ENCODE assay signal across 12 cellular contexts in genomic region chr12:65952737-65953209, GRCh38.
DNase-seq lines count a peak whose midpoint lies in the region; ATAC-seq, FAIRE-seq and TF ChIP-seq lines count a peak whose summit lies in the region.
"Had no signal": no experiment of that assay in that cellular context is flagged by ENCODE, and none has a peak within 500 bp of the region (broad histone marks: within the 10 kb centered on the region; RNA-seq: fewer than 3 reads in every experiment).

No MANE protein-coding gene starts in this region.

- TF ChIP-seq CTCF in keratinocyte (optimal IDR thresholded peaks at IDR 0.05 in 1 of 3, IDR thresholded peaks at IDR 0.05 in 1 of 3, conservative IDR thresholded peaks at IDR 0.05 in 1 of 3; ENCODE audit: extremely low read depth in 1 of 3, insufficient read depth in 2 of 3, low read length in 3 of 3) = no peak

- peaks cover 22% of the 10 kb centered on the region for H3K36me3 ChIP-seq in ACC112 (ENCODE audit: insufficient read depth, low read length)
- peaks cover 0 to 6% of the 10 kb centered on the region in 2 experiments for H3K36me3 ChIP-seq in keratinocyte (ENCODE audit: control insufficient read depth in 2 of 2, extremely low read depth in 1 of 2, insufficient read depth in 2 of 2, low read length in 2 of 2)
- H3K36me3 ChIP-seq: gastroesophageal sphincter had no signal

- no peak overlapping the region for H2AFZ ChIP-seq in ACC112 (ENCODE audit: low read length, unreplicated experiment)
- no peak overlapping the region for H2AFZ ChIP-seq in keratinocyte (ENCODE audit: control insufficient read depth, low read length)

- dilution Hi-C loops in keratinocyte (cut with MboI; ENCODE audit: extremely low pct_ligation_motif_present, low sequenced_read_pairs) = no loop called here

- H3K79me2 ChIP-seq in ACC112 (ENCODE audit: control insufficient read depth, insufficient read depth, low read length, unreplicated experiment) = peaks cover 68% of the 10 kb centered on the region
- peaks cover 15% of the 10 kb centered on the region for H3K79me2 ChIP-seq in keratinocyte (ENCODE audit: control insufficient read depth, insufficient read depth, low read length)

- H3K4me2 ChIP-seq in keratinocyte (ENCODE audit: control insufficient read depth, extremely low read depth, insufficient read depth, low read depth, low read length) = peak overlapping the region; percentile 6

- no peak for ATAC-seq in SK-N-SH treated with all-trans-retinoic acid at 6 μM for 48 hours
- ATAC-seq in GM18861 (IDR thresholded peaks at IDR 0.05; ENCODE audit: unreplicated experiment) = no peak
- ATAC-seq in HG02973 (IDR thresholded peaks at IDR 0.05; ENCODE audit: unreplicated experiment) = no peak
- ATAC-seq: gastroesophageal sphincter had no signal

- H4K20me1 ChIP-seq in keratinocyte (ENCODE audit: control insufficient read depth, extremely low read depth, insufficient read depth, low read length) = no peaks in the 10 kb centered on the region

- FAIRE-seq in keratinocyte (lab: Jason Lieb, UNC) = peak; percentile 72
- FAIRE-seq: islet of Langerhans had no signal

- H3K4me3 ChIP-seq in ACC112 (ENCODE audit: low read depth, low read length) (peak overlapping the region; percentile 19; the same call in 1 of the 2 replicates), keratinocyte (ENCODE audit: control insufficient read depth in 2 of 3, extremely low read depth in 1 of 3, insufficient read depth in 2 of 3, low read depth in 1 of 3, low read length in 3 of 3) (no peak overlapping the region)
- H3K4me3 ChIP-seq: gastroesophageal sphincter had no signal

- no peaks in the 10 kb centered on the region for H3K9me1 ChIP-seq in keratinocyte (ENCODE audit: control insufficient read depth, extremely low read depth, insufficient read depth, low read length)

- H3K27me3 ChIP-seq in ACC112 (ENCODE audit: insufficient read depth, low read length) = no peaks in the 10 kb centered on the region
- H3K27me3 ChIP-seq in keratinocyte (ENCODE audit: control insufficient read depth, extremely low read depth, insufficient read depth, low read length) = no peaks in the 10 kb centered on the region

- H3K27ac ChIP-seq in ACC112 (ENCODE audit: low read depth, low read length) = peak overlapping the region; percentile 99
- H3K27ac ChIP-seq in keratinocyte (ENCODE audit: control insufficient read depth, insufficient read depth, low read length) = peak overlapping the region; percentile 61
- H3K27ac ChIP-seq: C4-2B, gastroesophageal sphincter had no signal

- H3K4me1 ChIP-seq in ACC112 (ENCODE audit: control insufficient read depth, insufficient read depth, low read length, unreplicated experiment) = peaks cover 82% of the 10 kb centered on the region
- peaks cover 84% of the 10 kb centered on the region for H3K4me1 ChIP-seq in keratinocyte (ENCODE audit: control insufficient read depth, extremely low read depth, insufficient read depth, low read length)

- peak; percentile 73 for DNase-seq in EL
- DNase-seq in keratinocyte (ENCODE audit: low read depth, low spot score) = no peak
- no peak for DNase-seq in effector CD8-positive, alpha-beta T cell (lab: John Stamatoyannopoulos, UW)
- DNase-seq in 8988T = no peak
- DNase-seq: activated CD8-positive, alpha-beta memory T cell treated with anti-CD3 and anti-CD28 coated beads, Interleukin-2, amount 50 U/mL, for 48 hours had no signal

- no peaks in the 10 kb centered on the region for H3K9me3 ChIP-seq in keratinocyte (ENCODE audit: control insufficient read depth, low read depth, low read length)
- H3K9me3 ChIP-seq: gastroesophageal sphincter had no signal

- H3K9ac ChIP-seq in keratinocyte (ENCODE audit: control insufficient read depth, extremely low read depth, insufficient read depth, low read length) = no peak overlapping the region

TF ChIP-seq in SK-N-SH treated with all-trans-retinoic acid at 6 μM for 48 hours, 23 proteins besides CTCF, POLR2A, EP300 and RAD21:
- TF ChIP-seq TOX (CRISPR knock-in tag; IDR thresholded peaks at IDR 0.05; ENCODE audit: borderline replicate concordance) = peak; percentile 31; the same call in 1 of the 2 replicates
- TF ChIP-seq, protein P1, sequence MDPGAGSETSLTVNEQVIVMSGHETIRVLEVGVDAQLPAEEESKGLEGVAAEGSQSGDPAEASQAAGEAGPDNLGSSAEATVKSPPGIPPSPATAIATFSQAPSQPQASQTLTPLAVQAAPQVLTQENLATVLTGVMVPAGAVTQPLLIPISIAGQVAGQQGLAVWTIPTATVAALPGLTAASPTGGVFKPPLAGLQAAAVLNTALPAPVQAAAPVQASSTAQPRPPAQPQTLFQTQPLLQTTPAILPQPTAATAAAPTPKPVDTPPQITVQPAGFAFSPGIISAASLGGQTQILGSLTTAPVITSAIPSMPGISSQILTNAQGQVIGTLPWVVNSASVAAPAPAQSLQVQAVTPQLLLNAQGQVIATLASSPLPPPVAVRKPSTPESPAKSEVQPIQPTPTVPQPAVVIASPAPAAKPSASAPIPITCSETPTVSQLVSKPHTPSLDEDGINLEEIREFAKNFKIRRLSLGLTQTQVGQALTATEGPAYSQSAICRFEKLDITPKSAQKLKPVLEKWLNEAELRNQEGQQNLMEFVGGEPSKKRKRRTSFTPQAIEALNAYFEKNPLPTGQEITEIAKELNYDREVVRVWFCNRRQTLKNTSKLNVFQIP (CRISPR knock-in tag; IDR thresholded peaks at IDR 0.05; ENCODE audit: borderline replicate concordance, low read depth) = no peak
TF ChIP-seq in SK-N-SH treated with all-trans-retinoic acid at 6 μM for 48 hours: peak in this region for 1.
